1 cellular context compared by ENCODE assay signal in genomic region chr6:149032318-149032598, GRCh38.
TF ChIP-seq lines count a peak whose summit lies in the region.

No MANE protein-coding gene starts in this region.

TF ChIP-seq in GM12878, 131 proteins besides CTCF, POLR2A, EP300 and RAD21 (continued from another document):
- TF ChIP-seq E2F4 (IDR thresholded peaks at IDR 0.05; ENCODE audit: low read depth, low read length) = no peak
- no peak for TF ChIP-seq STAT3 (IDR thresholded peaks at IDR 0.05; ENCODE audit: low read depth, low read length)
- no peak for TF ChIP-seq SIN3A (IDR thresholded peaks at IDR 0.05; ENCODE audit: low read depth, low read length)
- TF ChIP-seq HDAC6 (IDR thresholded peaks at IDR 0.05; ENCODE audit: unreplicated experiment) = no peak
- no peak for TF ChIP-seq HSF1 (IDR thresholded peaks at IDR 0.05; ENCODE audit: low read depth, low read length)
- no peak for TF ChIP-seq EZH2 (IDR thresholded peaks at IDR 0.05; ENCODE audit: borderline replicate concordance, control insufficient read depth, low read depth, low read length)
- TF ChIP-seq DPF2 (IDR thresholded peaks at IDR 0.05) = peak; percentile 5; the same call in 1 of the 2 replicates
- TF ChIP-seq ZBTB4 (CRISPR knock-in tag; IDR thresholded peaks at IDR 0.05) = 0 out of 2 replicates have a peak, but pooled peaks have one; percentile 51
- no peak for TF ChIP-seq SUZ12 (IDR thresholded peaks at IDR 0.05; ENCODE audit: unreplicated experiment)
- TF ChIP-seq BCL3 (IDR thresholded peaks at IDR 0.05; ENCODE audit: borderline replicate concordance, insufficient read depth, low read depth, low read length, poor library complexity, severe bottlenecking) = no peak
- no peak for TF ChIP-seq ZNF274 (IDR thresholded peaks at IDR 0.05; ENCODE audit: insufficient read depth, insufficient read length)
- TF ChIP-seq ZSCAN29 (IDR thresholded peaks at IDR 0.05) = no peak
- no peak for TF ChIP-seq FOXK2 (IDR thresholded peaks at IDR 0.05)
- no peak for TF ChIP-seq NR2F1 (conservative IDR thresholded peaks at IDR 0.05)
- no peak for TF ChIP-seq NR2C2 (IDR thresholded peaks at IDR 0.05; ENCODE audit: borderline replicate concordance, control insufficient read depth, insufficient read length, low read depth)
- no peak for TF ChIP-seq ESRRA (IDR thresholded peaks at IDR 0.05; ENCODE audit: low read length)
- TF ChIP-seq BCL11A (IDR thresholded peaks at IDR 0.05; ENCODE audit: low read depth, low read length) = no peak
- TF ChIP-seq POLR2AphosphoS5 (IDR thresholded peaks at IDR 0.05; ENCODE audit: low read length) = peak; percentile 81
- TF ChIP-seq CEBPB (IDR thresholded peaks at IDR 0.05; ENCODE audit: borderline replicate concordance in 1 of 2, low read depth in 2 of 2, low read length in 2 of 2) = no peak
- no peak for TF ChIP-seq CBX5 (IDR thresholded peaks at IDR 0.05; ENCODE audit: low read depth)
- no peak for TF ChIP-seq NRF1 (conservative IDR thresholded peaks at IDR 0.05; ENCODE audit: low read depth, low read length)
- no peak for TF ChIP-seq BACH1 (IDR thresholded peaks at IDR 0.05; ENCODE audit: borderline replicate concordance)
- no peak for TF ChIP-seq KDM1A (IDR thresholded peaks at IDR 0.05; ENCODE audit: borderline replicate concordance)
- no peak for TF ChIP-seq MTA3 (IDR thresholded peaks at IDR 0.05; ENCODE audit: borderline replicate concordance, low read length)
- no peak for TF ChIP-seq RB1 (IDR thresholded peaks at IDR 0.05; ENCODE audit: borderline replicate concordance)
- no peak for TF ChIP-seq MXI1 (IDR thresholded peaks at IDR 0.05; ENCODE audit: low read depth, low read length)
- TF ChIP-seq RFX5 (IDR thresholded peaks at IDR 0.05; ENCODE audit: low read depth, low read length) = no peak
- no peak; the same call in 1 of the 2 replicates for TF ChIP-seq PKNOX1 (IDR thresholded peaks at IDR 0.05)
- no peak for TF ChIP-seq CHD4 (IDR thresholded peaks at IDR 0.05)
- no peak for TF ChIP-seq CBX3 (IDR thresholded peaks at IDR 0.05; ENCODE audit: borderline replicate concordance, low read depth)
- peak; percentile 99 for TF ChIP-seq HDGF (IDR thresholded peaks at IDR 0.05)
- 0 out of 2 replicates have a peak, but pooled peaks have one; percentile 55 for TF ChIP-seq NBN (IDR thresholded peaks at IDR 0.05)
- TF ChIP-seq SMC3 (IDR thresholded peaks at IDR 0.05; ENCODE audit: borderline replicate concordance, low read length) = no peak
- TF ChIP-seq KAT2A (conservative IDR thresholded peaks at IDR 0.05; ENCODE audit: control insufficient read depth, low read depth, low read length) = no peak
- TF ChIP-seq JUND (IDR thresholded peaks at IDR 0.05; ENCODE audit: low read depth, low read length) = no peak
- TF ChIP-seq MLLT1 (IDR thresholded peaks at IDR 0.05) = peak; percentile 96
TF ChIP-seq in GM12878: peak in this region for 10.
